1 cellular context compared by ENCODE assay signal in the genomic region with DNA sequence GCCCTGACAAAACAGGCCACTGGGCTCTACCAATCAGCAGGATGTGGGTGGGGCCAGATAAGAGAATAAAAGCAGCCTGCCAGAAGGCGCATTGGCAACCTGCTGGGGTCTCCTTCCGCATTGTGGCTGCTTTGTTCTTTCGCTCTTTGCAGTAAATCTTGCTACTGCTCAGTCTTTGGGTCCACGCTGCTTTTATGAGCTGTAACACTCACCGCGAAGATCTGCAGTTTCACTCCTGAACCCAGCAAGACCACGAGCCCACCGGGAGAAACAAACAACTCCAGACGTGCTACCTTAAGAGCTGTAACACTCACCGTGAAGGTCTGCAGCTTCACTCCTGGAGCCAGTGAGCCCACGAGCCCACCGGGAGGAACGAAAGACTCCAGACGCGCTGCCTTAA.
TF ChIP-seq lines count a peak whose summit lies in the region.

No MANE protein-coding gene starts in this region.

TF ChIP-seq in WTC11, 78 proteins besides CTCF, POLR2A, EP300 and RAD21:
- TF ChIP-seq NFYB (CRISPR knock-in tag; conservative IDR thresholded peaks at IDR 0.05; ENCODE audit: low read depth), result peak; percentile 57
